ENCODE assay signal across 8 cellular contexts in the genomic region with DNA sequence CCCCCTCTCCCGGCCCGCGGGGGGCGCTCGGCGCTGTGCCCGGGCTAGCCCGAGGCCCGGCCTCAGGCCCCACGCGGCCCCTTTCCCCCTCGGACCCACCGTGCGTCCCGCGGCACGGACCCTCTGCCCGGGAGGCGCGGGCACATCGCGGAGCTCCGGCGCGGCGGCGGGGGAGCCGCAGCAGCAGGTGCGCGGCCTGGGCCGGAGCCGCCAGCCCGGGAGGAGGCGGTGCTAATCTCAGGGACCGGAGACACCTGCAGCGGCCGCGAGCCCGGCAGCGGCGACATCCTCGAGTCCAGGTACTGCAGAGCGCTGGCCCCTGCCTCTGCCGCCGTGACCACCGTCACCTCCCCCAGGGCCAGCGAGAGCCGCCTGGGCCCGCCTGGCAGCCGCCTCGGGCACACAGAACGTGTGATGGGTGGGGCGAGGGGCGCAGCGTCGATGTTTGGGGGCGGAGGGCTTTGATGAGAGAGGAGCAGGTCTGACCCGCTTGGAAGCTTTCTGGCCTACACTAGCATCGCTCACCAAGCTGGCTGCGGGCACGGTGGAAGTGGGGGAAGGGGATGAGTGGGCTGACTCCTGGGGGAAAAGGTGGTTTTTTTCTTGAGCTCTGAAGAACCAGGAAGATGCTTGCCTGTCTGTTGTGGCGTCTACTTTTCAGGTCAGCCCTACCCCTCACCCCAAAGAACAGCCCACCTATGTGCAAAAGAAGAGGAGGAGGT. TPM values are rescaled to one million over a fixed set of nuclear protein-coding genes. Genes with fewer than 3 reads are reported as not detected.
DNase-seq lines count a peak whose midpoint lies in the region; ATAC-seq and TF ChIP-seq lines count a peak whose summit lies in the region.

No MANE protein-coding gene starts in this region.

- H3K36me3 Mint-ChIP-seq in nephron progenitor cell (ENCODE audit: low read depth), result no peaks in the 10 kb centered on the region

- H3K4me1 ChIP-seq in HUES64 (ENCODE audit: insufficient read depth, low read length), result peaks cover 24% of the 10 kb centered on the region

- no peak overlapping the region for H3K27ac ChIP-seq in HUES64 (ENCODE audit: low read depth, low read length)

- peak overlapping the region; percentile 78 for H3K4me3 ChIP-seq in GM08714 (ENCODE audit: low read length)
- H3K4me3 ChIP-seq in HUES64 (ENCODE audit: low read length), result peak overlapping the region; percentile 81
- H3K4me3 ChIP-seq in epithelial cell of proximal tubule (ENCODE audit: low read depth, low read length), result peak overlapping the region; percentile 69

- peak; percentile 47 for ATAC-seq in GM21515 (IDR thresholded peaks at IDR 0.05; ENCODE audit: unreplicated experiment)

- H3K9me3 Mint-ChIP-seq in nephron progenitor cell, result no peaks in the 10 kb centered on the region

- TF ChIP-seq CTCF in epithelial cell of proximal tubule (conservative IDR thresholded peaks at IDR 0.05; ENCODE audit: low read depth, low read length) (no peak), nephron progenitor cell (IDR thresholded peaks at IDR 0.05) (no peak)

- peaks cover 25% of the 10 kb centered on the region for H3K27me3 ChIP-seq in HUES64 (ENCODE audit: insufficient read depth, low read length)

- H3K4me3 Mint-ChIP-seq in nephron progenitor cell, result peak overlapping the region; percentile 83

- H3K4me1 Mint-ChIP-seq in nephron progenitor cell, result peaks cover 23% of the 10 kb centered on the region

- H3K9me3 ChIP-seq in HUES64 (ENCODE audit: insufficient read depth, low read depth, low read length), result no peaks in the 10 kb centered on the region

- under 1% methylated on average over 61 of the region's 62 CpGs for WGBS in HUES64

- peak overlapping the region; percentile 74 for H3K9ac ChIP-seq in HUES64 (ENCODE audit: low read depth, low read length)

- H3K27ac Mint-ChIP-seq in nephron progenitor cell, result no peak overlapping the region

- no peaks in the 10 kb centered on the region for H3K36me3 ChIP-seq in HUES64 (ENCODE audit: insufficient read depth, low read length)

- peaks cover 49% of the 10 kb centered on the region for H3K27me3 Mint-ChIP-seq in nephron progenitor cell (ENCODE audit: low read depth, poor library complexity)

- DNase-seq in activated CD4-positive, alpha-beta T cell treated with anti-CD3 and anti-CD28 coated beads, Interleukin-2, amount 50 U/mL, for 1 hour, result peak; percentile 36
- no peak for DNase-seq in epithelial cell of proximal tubule (ENCODE audit: low read depth)
- DNase-seq in nephron progenitor cell, result peak; percentile 52
- no peak for DNase-seq in middle frontal gyrus (ENCODE audit: extremely low spot score, low spot score)
- DNase-seq in NCI-H2107 (lab: John Stamatoyannopoulos, UW), result no peak

RNA-seq across cellular contexts. Expression of a gene that starts 0.5 kb away (rescaled TPM):
- polyA plus RNA-seq in HUES64 (2013, experiment 1 of 2), result 46.8 TPM
- 51.5 TPM for polyA plus RNA-seq in HUES64 (2013, experiment 2 of 2)
- 56.5 and 59.2 TPM in 2 replicates for total RNA-seq in epithelial cell of proximal tubule

Comparison
In these comparisons a context has a peak if more than half of its experiments do, and no peak if none do; other contexts are left out.
1. DNase-seq: peak in activated CD4-positive, alpha-beta T cell treated with anti-CD3 and anti-CD28 coated beads, Interleukin-2, amount 50 U/mL, for 1 hour (single experiment) and nephron progenitor cell (single experiment); none in epithelial cell of proximal tubule (single experiment), middle frontal gyrus (single experiment) and NCI-H2107 (single experiment).
2. Peak in every context shown above with its lines, with median percentiles within 50 percentile points of each other: H3K4me3 ChIP-seq.